Comparison of ENCODE assay signal across 17 cellular contexts in genomic region chr17:80010283-80010858, GRCh38. TPM values are rescaled to one million over a fixed set of nuclear protein-coding genes. Genes with fewer than 3 reads are reported as not detected.
DNase-seq lines count a peak whose midpoint lies in the region; ATAC-seq, FAIRE-seq and TF ChIP-seq lines count a peak whose summit lies in the region.
"Had no signal": no experiment of that assay in that cellular context is flagged by ENCODE, and none has a peak within 500 bp of the region (broad histone marks: within the 10 kb centered on the region; RNA-seq: fewer than 3 reads in every experiment).

No MANE protein-coding gene starts in this region.

- H4K20me1 ChIP-seq in HepG2 (ENCODE audit: insufficient read depth, low read length) = no peaks in the 10 kb centered on the region
- H4K20me1 ChIP-seq: BLaER1 had no signal

- H3K9me3 ChIP-seq in HepG2 (ENCODE audit: low read length) (no peaks in the 10 kb centered on the region), right lobe of liver (no peaks in the 10 kb centered on the region), neuronal stem cell (replicated peaks in 1 of 2; ENCODE audit: control insufficient read depth in 2 of 2, insufficient read depth in 1 of 2, low read depth in 1 of 2, low read length in 2 of 2) (no peaks in the 10 kb centered on the region)
- H3K9me3 ChIP-seq: HAP-1 had no signal

- no peak overlapping the region for H2AK5ac ChIP-seq in neuronal stem cell (ENCODE audit: low read depth, low read length)

- CTCF ChIA-PET in HepG2 (lab: Yijun Ruan, JAX; ENCODE audit: low intra/inter-chr PET ratio, low total read pairs) = no interaction called here

- TF ChIP-seq POLR2A in HepG2 (IDR thresholded peaks at IDR 0.05; ENCODE audit: insufficient read depth in 1 of 2, low read depth in 2 of 2, low read length in 2 of 2) (no peak), right lobe of liver (IDR thresholded peaks at IDR 0.05) (no peak)

- peaks cover 29% of the 10 kb centered on the region for H3K4me1 ChIP-seq in HepG2 (ENCODE audit: insufficient read depth, low read length)
- peaks cover 0 to 12% (median 3%) of the 10 kb centered on the region in 4 donors for H3K4me1 ChIP-seq in right lobe of liver
- peaks cover 0 to 7% of the 10 kb centered on the region in 2 donors for H3K4me1 ChIP-seq in neuronal stem cell (ENCODE audit: control insufficient read depth in 2 of 2, insufficient read depth in 1 of 2, low read depth in 1 of 2, low read length in 2 of 2)

- H3K27me3 ChIP-seq in HepG2 (ENCODE audit: control insufficient read depth in 1 of 2, insufficient read depth in 2 of 2, low read length in 2 of 2) (no peaks in the 10 kb centered on the region), right lobe of liver (no peaks in the 10 kb centered on the region), neuronal stem cell (ENCODE audit: control insufficient read depth in 3 of 3, insufficient read depth in 3 of 3, low read depth in 1 of 3, low read length in 3 of 3) (no peaks in the 10 kb centered on the region)
- H3K27me3 ChIP-seq: BLaER1 had no signal

- BruUV-seq in HepG2 (replicated peaks; lab: Mats Ljungman, UMichigan) = no TSS peak

- H2BK12ac ChIP-seq in neuronal stem cell (ENCODE audit: low read length) = no peak overlapping the region

- peaks cover 11 to 28% of the 10 kb centered on the region in 2 experiments for H3K36me3 ChIP-seq in HepG2 (replicated peaks in 1 of 2; ENCODE audit: control insufficient read depth in 1 of 2, insufficient read depth in 2 of 2, low read length in 2 of 2)
- H3K36me3 ChIP-seq in right lobe of liver = peaks cover 0 to 18% (median under 1%) of the 10 kb centered on the region in 4 donors
- peaks cover 17 to 80% of the 10 kb centered on the region in 2 donors for H3K36me3 ChIP-seq in neuronal stem cell (replicated peaks in 1 of 2; ENCODE audit: control insufficient read depth in 2 of 2, insufficient read depth in 2 of 2, low read length in 2 of 2)
- H3K36me3 ChIP-seq: BLaER1, HAP-1 had no signal

- H2BK15ac ChIP-seq in neuronal stem cell (ENCODE audit: low read length) = no peak overlapping the region

- H3K9ac ChIP-seq in HepG2 (ENCODE audit: insufficient read depth, low read depth, low read length) (no peak overlapping the region), neuronal stem cell (ENCODE audit: low read depth, low read length, poor library complexity) (no peak overlapping the region)
- H3K9ac ChIP-seq: BLaER1 had no signal

- no peak overlapping the region for H2BK120ac ChIP-seq in neuronal stem cell (ENCODE audit: low read depth, low read length)

- POLR2A ChIA-PET in HepG2 (lab: Yijun Ruan, JAX) = no interaction called here

- H4K8ac ChIP-seq in neuronal stem cell (ENCODE audit: low read depth, low read length) = no peak overlapping the region

- 98% methylated on average over 24 of the region's 33 CpGs for WGBS in HepG2 (ENCODE audit: low lambda C conversion rate)
- WGBS in right lobe of liver (ENCODE audit: insufficient coverage, low coverage, low lambda C conversion rate, missing lambda C conversion rate) = 60% methylated on average over 1 of the region's 33 CpGs
- no CpG with 5 or more reads among the region's 33 CpGs for WGBS in neuronal stem cell (ENCODE audit: extremely low coverage in 2 of 2, insufficient read length in 2 of 2, insufficient replicate concordance in 1 of 2), 2 donors

- peaks cover 2% of the 10 kb centered on the region for H3K79me1 ChIP-seq in neuronal stem cell (ENCODE audit: low read depth, low read length)

- no peak overlapping the region for H3K14ac ChIP-seq in neuronal stem cell (ENCODE audit: low read length)

- TF ChIP-seq CTCF in HepG2 (CRISPR knock-in tag; IDR thresholded peaks at IDR 0.05) = no peak
- no peak for TF ChIP-seq CTCF in right lobe of liver (IDR thresholded peaks at IDR 0.05)

- no peak overlapping the region for H2AFZ ChIP-seq in HepG2 (ENCODE audit: low read length)
- no peak overlapping the region for H2AFZ ChIP-seq in neuronal stem cell (ENCODE audit: low read length)

- H3K23ac ChIP-seq in neuronal stem cell (ENCODE audit: low read depth, low read length, poor library complexity) = peak overlapping the region; percentile 49

- in situ Hi-C loops in HepG2 (cut with HindIII; ENCODE audit: extremely low pct_ligation_motif_present, low pct_unique_long_range_greater_than_20kb) = no loop called here

- H3K79me2 ChIP-seq in HepG2 (ENCODE audit: insufficient read depth, low read length) = peaks cover 2% of the 10 kb centered on the region

- no peak for TF ChIP-seq EP300 in HepG2 (IDR thresholded peaks at IDR 0.05; ENCODE audit: low read depth in 2 of 2, low read length in 2 of 2)
- no peak for TF ChIP-seq EP300 in HepG2 (CRISPR knock-in tag; IDR thresholded peaks at IDR 0.05; ENCODE audit: borderline replicate concordance)

- H3K4me2 ChIP-seq in HepG2 (ENCODE audit: low read depth, low read length) = no peak overlapping the region
- H3K4me2 ChIP-seq in neuronal stem cell (ENCODE audit: insufficient read depth, low read length, poor library complexity, severe bottlenecking) = no peak overlapping the region
- H3K4me2 ChIP-seq: A549, BLaER1 had no signal

- FAIRE-seq in HepG2 (lab: Jason Lieb, UNC) = no peak
- FAIRE-seq: A549, H1 had no signal

- no peak overlapping the region for H4K91ac ChIP-seq in neuronal stem cell (ENCODE audit: low read depth, low read length, poor library complexity)

- no peak for ATAC-seq in HepG2
- no peak for ATAC-seq in right lobe of liver
- ATAC-seq: A549 had no signal

- no peak for TF ChIP-seq RAD21 in HepG2 (CRISPR knock-in tag; IDR thresholded peaks at IDR 0.05)

- H3K4me3 ChIP-seq in HepG2 (replicated peaks in 1 of 3; ENCODE audit: insufficient read depth in 1 of 3, low read depth in 2 of 3, low read length in 3 of 3) = no peak overlapping the region
- no peak overlapping the region for H3K4me3 ChIP-seq in right lobe of liver
- no peak overlapping the region for H3K4me3 ChIP-seq in neuronal stem cell (ENCODE audit: low read length in 2 of 2)
- H3K4me3 ChIP-seq: A549, BLaER1, HAP-1 had no signal

- H3K4ac ChIP-seq in neuronal stem cell (ENCODE audit: low read length) = no peak overlapping the region

- DNase-seq in activated effector memory CD4-positive, alpha-beta T cell treated with anti-CD3 and anti-CD28 coated beads, Interleukin-2, amount 50 U/mL, for 16 hours = peak; percentile 60
- no peak for DNase-seq in activated effector memory CD4-positive, alpha-beta T cell treated with Interleukin-2 at 50 U/mL for 16 hours
- no peak for DNase-seq in HepG2 (ENCODE audit: low spot score)
- DNase-seq in right lobe of liver = no peak
- no peak for DNase-seq in neuronal stem cell (ENCODE audit: low spot score)
- no peak for DNase-seq in DMS153 (lab: John Stamatoyannopoulos, UW)
- no peak for DNase-seq in AG20443 (ENCODE audit: low spot score)
- DNase-seq: CD4-positive, alpha-beta memory T cell; DMS79 treated with DMSO at 0.1 percent for 48 hours; GF-D8; IMR-90 had no signal

- H3K27ac ChIP-seq in HepG2 (ENCODE audit: extremely low read length, insufficient read depth, low read length) = no peak overlapping the region
- no peak overlapping the region for H3K27ac ChIP-seq in right lobe of liver
- no peak overlapping the region for H3K27ac ChIP-seq in neuronal stem cell (replicated peaks; ENCODE audit: low read length)
- H3K27ac ChIP-seq: 22Rv1, A549, BLaER1, HL-60 had no signal

- H2BK5ac ChIP-seq in neuronal stem cell (ENCODE audit: low read length) = no peak overlapping the region

- H3K18ac ChIP-seq in neuronal stem cell (ENCODE audit: low read length) = no peak overlapping the region

- intact Hi-C loops in HepG2 (cut with micrococcal nuclease; ENCODE audit: unreplicated experiment) = no loop called here
- intact Hi-C loops in right lobe of liver (cut with DNase I) = loop anchor here in 1 of 2 donors (5.0 kb wide), 1 partner anchor 67 kb away; no protein-coding TSS in a partner anchor

RNA-seq across cellular contexts. Expression of gene TBC1D16, which starts 25.3 kb away (rescaled TPM):
- total RNA-seq in HepG2 (2016; rRNA removed; fragmentation: Illumina TruSeq; extraction: Trizol) (24.7 and 24.9 TPM in 2 replicates), right lobe of liver (10 to 100 TPM in 4 of 6 experiments, 1 to 10 TPM in 2; 5.8 to 21.0 (median 14.4) TPM)
- 4.0 and 5.5 TPM in 2 replicates for total RNA-seq in HepG2 (2016; cell fraction: cytosol; rRNA removed; fragmentation: Illumina TruSeq; extraction: Trizol; ENCODE audit: low read depth)
- 22.2 and 25.3 TPM in 2 replicates for total RNA-seq in HepG2 (2016; cell fraction: insoluble cytoplasmic fraction; rRNA removed; fragmentation: Illumina TruSeq; extraction: Trizol)
- 15.6 and 15.7 TPM in 2 replicates for total RNA-seq in HepG2 (2016; cell fraction: membrane; rRNA removed; fragmentation: Illumina TruSeq; extraction: Trizol)
- 18.9 and 20.0 TPM in 2 replicates for total RNA-seq in HepG2 (2016; cell fraction: nucleus; rRNA removed; fragmentation: Illumina TruSeq; extraction: Trizol)
- polyA plus RNA-seq in HepG2 (2011; rRNA removed) = 14.9 and 18.6 TPM in 2 replicates
- 10.0 and 12.5 TPM in 2 replicates for polyA plus RNA-seq in HepG2 (2011; cell fraction: cytosol; rRNA removed)
- polyA plus RNA-seq in HepG2 (2011; cell fraction: nucleus; rRNA removed) = 35.5 and 43.5 TPM in 2 replicates
- 20.5 and 25.8 TPM in 2 replicates for polyA plus RNA-seq in HepG2 (2012)
- 3.1 and 3.8 TPM in 2 replicates for polyA plus RNA-seq in HepG2 (2016; cell fraction: cytosol; fragmentation: Illumina TruSeq; extraction: Trizol; ENCODE audit: low read depth)
- polyA plus RNA-seq in HepG2 (2016; cell fraction: insoluble cytoplasmic fraction; fragmentation: Illumina TruSeq; extraction: Trizol; ENCODE audit: low read depth) = 10.7 and 16.1 TPM in 2 replicates
- 8.3 and 8.6 TPM in 2 replicates for polyA plus RNA-seq in HepG2 (2016; cell fraction: membrane; fragmentation: Illumina TruSeq; extraction: Trizol; ENCODE audit: low read depth)
- 19.8 and 20.3 TPM in 2 replicates for polyA plus RNA-seq in HepG2 (2016; cell fraction: nucleus; fragmentation: Illumina TruSeq; extraction: Trizol; ENCODE audit: insufficient read depth, low read depth)
- 7.0 and 54.0 TPM in 2 replicates for polyA minus RNA-seq in HepG2 (2011; rRNA and poly(A)+ RNA removed; ENCODE audit: low replicate concordance)
- polyA minus RNA-seq in HepG2 (2011; cell fraction: cytosol; rRNA and poly(A)+ RNA removed) = 16.7 and 20.3 TPM in 2 replicates
- polyA minus RNA-seq in HepG2 (2011; cell fraction: nucleus; rRNA and poly(A)+ RNA removed) = 27.6 and 28.5 TPM in 2 replicates
- polyA plus RNA-seq in neuronal stem cell (2013, experiment 1 of 2) = 23.3 TPM
- 22.9 TPM for polyA plus RNA-seq in neuronal stem cell (2013, experiment 2 of 2)

RNA-seq across cellular contexts. Expression of gene CCDC40, which starts 26.1 kb away (rescaled TPM):
- total RNA-seq in HepG2 (2016; rRNA removed; fragmentation: Illumina TruSeq; extraction: Trizol) (3.8 and 5.5 TPM in 2 replicates), right lobe of liver (1 to 10 TPM; 1.7 to 3.1 (median 2.1) TPM)
- total RNA-seq in HepG2 (2016; cell fraction: cytosol; rRNA removed; fragmentation: Illumina TruSeq; extraction: Trizol; ENCODE audit: low read depth) = 46.8 and 47.3 TPM in 2 replicates
- 2.3 and 7.7 TPM in 2 replicates for total RNA-seq in HepG2 (2016; cell fraction: insoluble cytoplasmic fraction; rRNA removed; fragmentation: Illumina TruSeq; extraction: Trizol)
- total RNA-seq in HepG2 (2016; cell fraction: membrane; rRNA removed; fragmentation: Illumina TruSeq; extraction: Trizol) = 11.8 and 13.0 TPM in 2 replicates
- total RNA-seq in HepG2 (2016; cell fraction: nucleus; rRNA removed; fragmentation: Illumina TruSeq; extraction: Trizol) = 6.5 and 8.4 TPM in 2 replicates
- polyA plus RNA-seq in HepG2 (2011; rRNA removed) = 4.1 and 4.8 TPM in 2 replicates
- polyA plus RNA-seq in HepG2 (2011; cell fraction: cytosol; rRNA removed) = 1.4 TPM in 2 replicates
- 17.6 and 21.2 TPM in 2 replicates for polyA plus RNA-seq in HepG2 (2011; cell fraction: nucleus; rRNA removed)
- 2.2 and 4.3 TPM in 2 replicates for polyA plus RNA-seq in HepG2 (2012)
- polyA plus RNA-seq in HepG2 (2016; cell fraction: cytosol; fragmentation: Illumina TruSeq; extraction: Trizol; ENCODE audit: low read depth) = 0.32 and 0.43 TPM in 2 replicates
- polyA plus RNA-seq in HepG2 (2016; cell fraction: insoluble cytoplasmic fraction; fragmentation: Illumina TruSeq; extraction: Trizol; ENCODE audit: low read depth) = 2.2 and 2.4 TPM in 2 replicates
- 0.74 and 0.84 TPM in 2 replicates for polyA plus RNA-seq in HepG2 (2016; cell fraction: membrane; fragmentation: Illumina TruSeq; extraction: Trizol; ENCODE audit: low read depth)
- 19.3 and 21.2 TPM in 2 replicates for polyA plus RNA-seq in HepG2 (2016; cell fraction: nucleus; fragmentation: Illumina TruSeq; extraction: Trizol; ENCODE audit: insufficient read depth, low read depth)
- 3.0 and 3.8 TPM in 2 replicates for polyA minus RNA-seq in HepG2 (2011; rRNA and poly(A)+ RNA removed; ENCODE audit: low replicate concordance)
- 1.8 and 4.1 TPM in 2 replicates for polyA minus RNA-seq in HepG2 (2011; cell fraction: cytosol; rRNA and poly(A)+ RNA removed)
- 7.0 and 8.0 TPM in 2 replicates for polyA minus RNA-seq in HepG2 (2011; cell fraction: nucleus; rRNA and poly(A)+ RNA removed)
- polyA plus RNA-seq in neuronal stem cell (2013, experiment 1 of 2) = 5.8 TPM
- 6.3 TPM for polyA plus RNA-seq in neuronal stem cell (2013, experiment 2 of 2)
- polyA plus RNA-seq: CD4-positive, alpha-beta memory T cell had no signal
